In genomic region chr12:1375323-1375722, GRCh38 we compare ENCODE assay signal across 27 cellular contexts.
"Had no signal": no experiment of that assay in that cellular context is flagged by ENCODE, and none has a peak within 500 bp of the region (broad histone marks: within the 10 kb centered on the region; RNA-seq: fewer than 3 reads in every experiment).

No MANE protein-coding gene starts in this region.

- H3K9me3 Mint-ChIP-seq: activated CD8-positive, alpha-beta T cell treated with anti-CD3 and anti-CD28 coated beads for 36 hours; activated naive CD4-positive, alpha-beta T cell treated with anti-CD3 and anti-CD28 coated beads, Interleukin-2, amount 10 ng/mL, durations not matched to agents 7 days and 5 days; activated naive CD8-positive, alpha-beta T cell treated with anti-CD3 and anti-CD28 coated beads, Interleukin-2, amount 10 ng/mL, durations not matched to agents 7 days and 5 days; activated T-cell treated with anti-CD3 and anti-CD28 coated beads, Interleukin-2, amount 50 U/mL, for 72 hours; activated T-helper 2 cell treated with anti-CD3 and anti-CD28 coated beads, Interferon-gamma antibody, Interleukin-2, Interleukin-4, amounts not matched to agents 10 μg/mL and 5 μg/mL and 100 μg/mL, durations not matched to agents 14 hours and 24 hours and 36 hours; T-helper 1 cell treated with Interleukin-12 subunit alpha and Interleukin-12 subunit beta and Interleukin-4 antibody, amounts not matched to agents 30 μg/mL and 1 μg/mL, for 36 hours had no signal

- DNase-seq: activated CD4-positive, alpha-beta T cell treated with anti-CD3 and anti-CD28 coated beads for 4 hours; activated CD8-positive, alpha-beta memory T cell treated with anti-CD3 and anti-CD28 coated beads, Interleukin-2, amount 50 U/mL, for 4 hours; activated CD8-positive, alpha-beta T cell treated with anti-CD3 and anti-CD28 coated beads for 36 hours; activated gamma-delta T cell treated with Interleukin-2 at 50 U/mL for 16 hours; activated naive CD4-positive, alpha-beta T cell treated with anti-CD3 and anti-CD28 coated beads, Interleukin-2, amount 10 ng/mL, durations not matched to agents 7 days and 5 days; activated naive CD8-positive, alpha-beta T cell treated with anti-CD3 and anti-CD28 coated beads, Interleukin-2, amount 10 ng/mL, durations not matched to agents 7 days and 5 days; activated T-cell treated with anti-CD3 and anti-CD28 coated beads, Interleukin-2, amount 50 U/mL, for 72 hours; adrenal gland; anterior cingulate cortex; caudate nucleus; KG1; NCI-H1092; NCI-H1417; NCI-H1930; NCI-H345; NCI-H510A; NCI-H526 treated with DMSO at 0.1 percent for 48 hours; NCI-H82; OCI-M1; Right ventricle myocardium superior had no signal

- H3K27me3 Mint-ChIP-seq: activated CD8-positive, alpha-beta T cell treated with anti-CD3 and anti-CD28 coated beads for 36 hours; activated naive CD4-positive, alpha-beta T cell treated with anti-CD3 and anti-CD28 coated beads, Interleukin-2, amount 10 ng/mL, durations not matched to agents 7 days and 5 days; activated naive CD8-positive, alpha-beta T cell treated with anti-CD3 and anti-CD28 coated beads, Interleukin-2, amount 10 ng/mL, durations not matched to agents 7 days and 5 days had no signal

- H3K4me3 Mint-ChIP-seq: activated CD8-positive, alpha-beta T cell treated with anti-CD3 and anti-CD28 coated beads for 36 hours; activated naive CD4-positive, alpha-beta T cell treated with anti-CD3 and anti-CD28 coated beads, Interleukin-2, amount 10 ng/mL, durations not matched to agents 7 days and 5 days; activated naive CD8-positive, alpha-beta T cell treated with anti-CD3 and anti-CD28 coated beads, Interleukin-2, amount 10 ng/mL, durations not matched to agents 7 days and 5 days; activated T-cell treated with anti-CD3 and anti-CD28 coated beads, Interleukin-2, amount 50 U/mL, for 72 hours; T-helper 1 cell treated with Interleukin-12 subunit alpha and Interleukin-12 subunit beta and Interleukin-4 antibody, amounts not matched to agents 30 μg/mL and 1 μg/mL, for 36 hours had no signal

- H3K27me3 ChIP-seq: adrenal gland, breast epithelium, SJSA1 had no signal

- ATAC-seq: activated CD4-positive, CD25-positive, alpha-beta regulatory T cell treated with anti-CD3 and anti-CD28 coated beads, Interleukin-2, amount 50 U/mL, for 24 hours; activated CD8-positive, alpha-beta T cell treated with anti-CD3 and anti-CD28 coated beads for 36 hours; activated T-cell treated with anti-CD3 and anti-CD28 coated beads, Interleukin-2, amount 50 U/mL, for 72 hours; Panc1 had no signal

- H3K27ac Mint-ChIP-seq: activated CD8-positive, alpha-beta T cell treated with anti-CD3 and anti-CD28 coated beads for 36 hours; activated naive CD4-positive, alpha-beta T cell treated with anti-CD3 and anti-CD28 coated beads, Interleukin-2, amount 10 ng/mL, durations not matched to agents 7 days and 5 days; activated naive CD8-positive, alpha-beta T cell treated with anti-CD3 and anti-CD28 coated beads, Interleukin-2, amount 10 ng/mL, durations not matched to agents 7 days and 5 days; activated T-cell treated with anti-CD3 and anti-CD28 coated beads, Interleukin-2, amount 50 U/mL, for 72 hours; activated T-helper 2 cell treated with anti-CD3 and anti-CD28 coated beads, Interferon-gamma antibody, Interleukin-2, Interleukin-4, amounts not matched to agents 10 μg/mL and 5 μg/mL and 100 μg/mL, durations not matched to agents 14 hours and 24 hours and 36 hours; T-helper 1 cell treated with Interleukin-12 subunit alpha and Interleukin-12 subunit beta and Interleukin-4 antibody, amounts not matched to agents 30 μg/mL and 1 μg/mL, for 36 hours had no signal

- H3K4me1 Mint-ChIP-seq: activated naive CD4-positive, alpha-beta T cell treated with anti-CD3 and anti-CD28 coated beads, Interleukin-2, amount 10 ng/mL, durations not matched to agents 7 days and 5 days; activated naive CD8-positive, alpha-beta T cell treated with anti-CD3 and anti-CD28 coated beads, Interleukin-2, amount 10 ng/mL, durations not matched to agents 7 days and 5 days had no signal

- H3K4me1 ChIP-seq: adrenal gland, breast epithelium, SJSA1 had no signal

- H3K4me3 ChIP-seq: adrenal gland, breast epithelium, SJSA1 had no signal

- H3K27ac ChIP-seq: adrenal gland, breast epithelium, RWPE1, SJSA1 had no signal

- H3K9me3 ChIP-seq: adrenal gland, breast epithelium, SJSA1 had no signal

- H3K36me3 ChIP-seq: adrenal gland, breast epithelium had no signal
